13 cellular contexts compared by ENCODE assay signal in the genomic region with DNA sequence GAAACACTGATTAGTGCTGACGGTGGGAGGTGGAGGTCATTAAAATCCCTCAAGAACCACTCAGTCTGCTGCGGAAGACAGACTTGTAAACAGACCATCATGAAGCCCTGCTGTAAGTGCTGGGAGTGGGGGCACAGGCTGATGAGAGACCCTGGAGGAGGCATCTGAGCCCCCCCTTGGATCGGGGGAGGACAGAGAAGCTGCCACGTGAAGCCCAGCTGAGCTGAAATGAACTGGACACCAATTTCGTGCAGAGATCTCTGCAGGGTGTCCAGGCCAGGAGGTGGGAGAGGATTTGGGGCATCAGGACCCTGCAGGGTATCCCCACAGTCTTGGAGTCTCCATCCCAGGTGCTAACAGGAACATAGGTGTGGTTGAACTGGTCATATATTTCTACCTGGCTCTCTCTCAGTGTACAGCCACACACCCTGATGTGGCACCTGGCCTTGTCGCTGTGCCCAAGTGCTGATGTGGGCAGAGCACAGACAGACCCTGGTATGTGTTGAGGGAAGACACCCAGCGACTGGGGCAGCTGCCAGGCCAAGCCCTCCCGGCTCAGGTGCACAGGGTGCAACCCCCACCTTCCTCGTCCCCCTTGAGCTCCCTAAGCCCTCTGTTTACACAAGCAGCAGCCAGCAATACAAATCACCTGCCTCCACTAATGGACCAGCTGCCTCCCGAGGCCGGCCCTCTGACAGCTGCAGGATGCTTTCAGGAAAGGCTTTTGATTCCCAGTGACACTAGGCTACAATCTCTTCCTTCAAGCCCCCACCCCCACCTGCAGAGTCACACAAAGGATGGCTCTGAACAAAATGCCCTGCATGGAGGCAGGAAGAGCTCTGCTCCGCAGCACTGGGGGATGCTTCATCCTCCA.
DNase-seq lines count a peak whose midpoint lies in the region; ATAC-seq and TF ChIP-seq lines count a peak whose summit lies in the region.
"Had no signal": no experiment of that assay in that cellular context is flagged by ENCODE, and none has a peak within 500 bp of the region (broad histone marks: within the 10 kb centered on the region; RNA-seq: fewer than 3 reads in every experiment).

No MANE protein-coding gene starts in this region.

- no peak overlapping the region for H3K4me3 Mint-ChIP-seq in GM23338

- no peaks in the 10 kb centered on the region for H3F3A ChIP-seq in GM23338 (replicated peaks; ENCODE audit: low read depth)

- H2BK120ac ChIP-seq in neuronal stem cell (ENCODE audit: low read depth, low read length) = no peak overlapping the region

- peak; percentile 26 for ATAC-seq in GM23338
- ATAC-seq in GM21423 (IDR thresholded peaks at IDR 0.05; ENCODE audit: unreplicated experiment) = no peak
- ATAC-seq: activated naive CD4-positive, alpha-beta T cell treated with anti-CD3 and anti-CD28 coated beads, Interleukin-2, amount 50 U/mL, for 72 hours had no signal

- H3K4me1 Mint-ChIP-seq in GM23338 = peaks cover 30% of the 10 kb centered on the region

- no peak overlapping the region for H3K4ac ChIP-seq in neuronal stem cell (ENCODE audit: low read length)

- H3K27me3 ChIP-seq in GM23338 (ENCODE audit: insufficient read depth) (no peaks in the 10 kb centered on the region), neuronal stem cell (ENCODE audit: control insufficient read depth in 3 of 3, insufficient read depth in 3 of 3, low read depth in 1 of 3, low read length in 3 of 3) (peaks cover 0 to 6% (median 0%) of the 10 kb centered on the region in 3 experiments)

- H3K27ac ChIP-seq in GM23338 (ENCODE audit: low read depth) = no peak overlapping the region
- peak overlapping the region; percentile 11 for H3K27ac ChIP-seq in neuronal stem cell (replicated peaks; ENCODE audit: low read length)

- H3K9ac ChIP-seq in neuronal stem cell (ENCODE audit: low read depth, low read length, poor library complexity) = no peak overlapping the region

- no peaks in the 10 kb centered on the region for H3K79me2 ChIP-seq in GM23338 (replicated peaks; ENCODE audit: insufficient read depth)

- H3K36me3 ChIP-seq in GM23338 (ENCODE audit: insufficient read depth) (no peaks in the 10 kb centered on the region), neuronal stem cell (replicated peaks in 1 of 2; ENCODE audit: control insufficient read depth in 2 of 2, insufficient read depth in 2 of 2, low read length in 2 of 2) (no peaks in the 10 kb centered on the region)

- H3K18ac ChIP-seq in neuronal stem cell (ENCODE audit: low read length) = peak overlapping the region; percentile 60

- H3K36me3 Mint-ChIP-seq in GM23338 (ENCODE audit: low read depth) = no peaks in the 10 kb centered on the region
- H3K36me3 Mint-ChIP-seq: activated naive CD4-positive, alpha-beta T cell treated with anti-CD3 and anti-CD28 coated beads, Interleukin-2, amount 50 U/mL, for 72 hours had no signal

- no peaks in the 10 kb centered on the region for H4K20me1 ChIP-seq in GM23338 (replicated peaks; ENCODE audit: insufficient read depth)

- H3K79me1 ChIP-seq in neuronal stem cell (ENCODE audit: low read depth, low read length) = no peaks in the 10 kb centered on the region

- no peak overlapping the region for H3K14ac ChIP-seq in neuronal stem cell (ENCODE audit: low read length)

- H3K27me3 Mint-ChIP-seq in GM23338 (ENCODE audit: insufficient read depth, low read depth, poor library complexity) = peaks cover 9% of the 10 kb centered on the region

- no peak overlapping the region for H2BK5ac ChIP-seq in neuronal stem cell (ENCODE audit: low read length)

- H3K9me3 ChIP-seq in neuronal stem cell (replicated peaks in 1 of 2; ENCODE audit: control insufficient read depth in 2 of 2, insufficient read depth in 1 of 2, low read depth in 1 of 2, low read length in 2 of 2) = no peaks in the 10 kb centered on the region

- no peak overlapping the region for H2BK15ac ChIP-seq in neuronal stem cell (ENCODE audit: low read length)

- H2AK5ac ChIP-seq in neuronal stem cell (ENCODE audit: low read depth, low read length) = no peak overlapping the region

- no peak overlapping the region for H3K27ac Mint-ChIP-seq in GM23338
- H3K27ac Mint-ChIP-seq: activated naive CD4-positive, alpha-beta T cell treated with anti-CD3 and anti-CD28 coated beads, Interleukin-2, amount 50 U/mL, for 72 hours had no signal

- peak overlapping the region; percentile 80; the same call in 1 of the 2 replicates for H2AFZ ChIP-seq in GM23338
- H2AFZ ChIP-seq in neuronal stem cell (ENCODE audit: low read length) = peak overlapping the region; percentile 51

- no peak overlapping the region for H3K23ac ChIP-seq in neuronal stem cell (ENCODE audit: low read depth, low read length, poor library complexity)

- H4K91ac ChIP-seq in neuronal stem cell (ENCODE audit: low read depth, low read length, poor library complexity) = no peak overlapping the region

- no peaks in the 10 kb centered on the region for H3K9me2 ChIP-seq in GM23338 (ENCODE audit: insufficient read depth)

- WGBS in neuronal stem cell (ENCODE audit: extremely low coverage in 2 of 2, insufficient read length in 2 of 2, insufficient replicate concordance in 1 of 2), 2 donors = no CpG with 5 or more reads among the region's 12 CpGs

- H4K8ac ChIP-seq in neuronal stem cell (ENCODE audit: low read depth, low read length) = no peak overlapping the region

- H2BK12ac ChIP-seq in neuronal stem cell (ENCODE audit: low read length) = peak overlapping the region; percentile 47

- H3K4me3 ChIP-seq in GM23338 (no peak overlapping the region), neuronal stem cell (ENCODE audit: low read length in 2 of 2) (no peak overlapping the region)

- TF ChIP-seq CTCF in GM23338 (conservative IDR thresholded peaks at IDR 0.05; ENCODE audit: low read depth in 2 of 2) = no peak

- DNase-seq in GM23338 (ENCODE audit: low spot score) = peak; percentile 36
- peak; percentile 86 for DNase-seq in NCI-H2081 treated with DMSO at 0.1 percent for 48 hours (lab: John Stamatoyannopoulos, UW)
- peak; percentile 9 for DNase-seq in RPMI8226
- DNase-seq in neuronal stem cell (ENCODE audit: low spot score) = peak; percentile 26
- DNase-seq in HK-2 (ENCODE audit: unreplicated experiment) = no peak
- DNase-seq in stimulated activated naive CD4-positive, alpha-beta T cell (lab: John Stamatoyannopoulos, UW) = no peak
- DNase-seq in occipital lobe (lab: John Stamatoyannopoulos, UW) = no peak
- DNase-seq: activated CD4-positive, alpha-beta T cell treated with anti-CD3 and anti-CD28 coated beads, Interleukin-2, amount 50 U/mL, for 48 hours; KBM-7; midbrain; substantia nigra had no signal

- H3K4me1 ChIP-seq in GM23338 (ENCODE audit: insufficient read depth) (no peaks in the 10 kb centered on the region; the same call in 1 of the 2 replicates), neuronal stem cell (ENCODE audit: control insufficient read depth in 2 of 2, insufficient read depth in 1 of 2, low read depth in 1 of 2, low read length in 2 of 2) (peaks cover 0 to 17% of the 10 kb centered on the region in 2 donors)

- no peaks in the 10 kb centered on the region for H3K9me3 Mint-ChIP-seq in GM23338
- H3K9me3 Mint-ChIP-seq: activated naive CD4-positive, alpha-beta T cell treated with anti-CD3 and anti-CD28 coated beads, Interleukin-2, amount 50 U/mL, for 72 hours had no signal

- H3K4me2 ChIP-seq in GM23338 (peak overlapping the region; percentile 38; the same call in 1 of the 2 replicates), neuronal stem cell (ENCODE audit: insufficient read depth, low read length, poor library complexity, severe bottlenecking) (peak overlapping the region; percentile 43)

TF ChIP-seq in GM23338, 12 proteins besides CTCF, POLR2A, EP300 and RAD21 (continues in another document):
- TF ChIP-seq JUNB (IDR thresholded peaks at IDR 0.05; ENCODE audit: unreplicated experiment) (no peak), NANOG (IDR thresholded peaks at IDR 0.05; ENCODE audit: borderline replicate concordance) (no peak), CREB1 (CRISPR knock-in tag; IDR thresholded peaks at IDR 0.05; ENCODE audit: low read depth) (no peak), ZNF331 (CRISPR knock-in tag; IDR thresholded peaks at IDR 0.05; ENCODE audit: low read depth) (no peak), ZNF114 (CRISPR knock-in tag; IDR thresholded peaks at IDR 0.05) (no peak)
- TF ChIP-seq, protein P1, sequence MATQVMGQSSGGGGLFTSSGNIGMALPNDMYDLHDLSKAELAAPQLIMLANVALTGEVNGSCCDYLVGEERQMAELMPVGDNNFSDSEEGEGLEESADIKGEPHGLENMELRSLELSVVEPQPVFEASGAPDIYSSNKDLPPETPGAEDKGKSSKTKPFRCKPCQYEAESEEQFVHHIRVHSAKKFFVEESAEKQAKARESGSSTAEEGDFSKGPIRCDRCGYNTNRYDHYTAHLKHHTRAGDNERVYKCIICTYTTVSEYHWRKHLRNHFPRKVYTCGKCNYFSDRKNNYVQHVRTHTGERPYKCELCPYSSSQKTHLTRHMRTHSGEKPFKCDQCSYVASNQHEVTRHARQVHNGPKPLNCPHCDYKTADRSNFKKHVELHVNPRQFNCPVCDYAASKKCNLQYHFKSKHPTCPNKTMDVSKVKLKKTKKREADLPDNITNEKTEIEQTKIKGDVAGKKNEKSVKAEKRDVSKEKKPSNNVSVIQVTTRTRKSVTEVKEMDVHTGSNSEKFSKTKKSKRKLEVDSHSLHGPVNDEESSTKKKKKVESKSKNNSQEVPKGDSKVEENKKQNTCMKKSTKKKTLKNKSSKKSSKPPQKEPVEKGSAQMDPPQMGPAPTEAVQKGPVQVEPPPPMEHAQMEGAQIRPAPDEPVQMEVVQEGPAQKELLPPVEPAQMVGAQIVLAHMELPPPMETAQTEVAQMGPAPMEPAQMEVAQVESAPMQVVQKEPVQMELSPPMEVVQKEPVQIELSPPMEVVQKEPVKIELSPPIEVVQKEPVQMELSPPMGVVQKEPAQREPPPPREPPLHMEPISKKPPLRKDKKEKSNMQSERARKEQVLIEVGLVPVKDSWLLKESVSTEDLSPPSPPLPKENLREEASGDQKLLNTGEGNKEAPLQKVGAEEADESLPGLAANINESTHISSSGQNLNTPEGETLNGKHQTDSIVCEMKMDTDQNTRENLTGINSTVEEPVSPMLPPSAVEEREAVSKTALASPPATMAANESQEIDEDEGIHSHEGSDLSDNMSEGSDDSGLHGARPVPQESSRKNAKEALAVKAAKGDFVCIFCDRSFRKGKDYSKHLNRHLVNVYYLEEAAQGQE (IDR thresholded peaks at IDR 0.05; ENCODE audit: unreplicated experiment) = no peak
- TF ChIP-seq, protein P2, sequence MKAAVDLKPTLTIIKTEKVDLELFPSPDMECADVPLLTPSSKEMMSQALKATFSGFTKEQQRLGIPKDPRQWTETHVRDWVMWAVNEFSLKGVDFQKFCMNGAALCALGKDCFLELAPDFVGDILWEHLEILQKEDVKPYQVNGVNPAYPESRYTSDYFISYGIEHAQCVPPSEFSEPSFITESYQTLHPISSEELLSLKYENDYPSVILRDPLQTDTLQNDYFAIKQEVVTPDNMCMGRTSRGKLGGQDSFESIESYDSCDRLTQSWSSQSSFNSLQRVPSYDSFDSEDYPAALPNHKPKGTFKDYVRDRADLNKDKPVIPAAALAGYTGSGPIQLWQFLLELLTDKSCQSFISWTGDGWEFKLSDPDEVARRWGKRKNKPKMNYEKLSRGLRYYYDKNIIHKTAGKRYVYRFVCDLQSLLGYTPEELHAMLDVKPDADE (IDR thresholded peaks at IDR 0.05) = no peak

Comparison
In these comparisons a context has a peak if more than half of its experiments do, and no peak if none do; other contexts are left out.
1. DNase-seq: peak in GM23338 (single experiment), NCI-H2081 treated with DMSO at 0.1 percent for 48 hours (single experiment), RPMI8226 (single experiment) and neuronal stem cell (single experiment); none in HK-2 (single experiment), stimulated activated naive CD4-positive, alpha-beta T cell (0 of 6) and occipital lobe (single experiment).